Comparison of ENCODE assay signal across 8 cellular contexts in genomic region chr12:124913474-124914391, GRCh38. TPM values are rescaled to one million over a fixed set of nuclear protein-coding genes. Genes with fewer than 3 reads are reported as not detected.
DNase-seq lines count a peak whose midpoint lies in the region; ATAC-seq and TF ChIP-seq lines count a peak whose summit lies in the region.

No MANE protein-coding gene starts in this region.

- H3K4me1 ChIP-seq in endocrine pancreas (ENCODE audit: control insufficient read depth, insufficient read depth, low read length) = peaks cover 16% of the 10 kb centered on the region
- peaks cover 47% of the 10 kb centered on the region for H3K4me1 ChIP-seq in mucosa of stomach (ENCODE audit: control insufficient read depth, insufficient read depth, low read length)

- H3K27me3 ChIP-seq in endocrine pancreas (ENCODE audit: control insufficient read depth, insufficient read depth, low read length) = no peaks in the 10 kb centered on the region
- no peaks in the 10 kb centered on the region for H3K27me3 ChIP-seq in mucosa of stomach (ENCODE audit: control insufficient read depth, insufficient read depth, low read length)

- H3K9me3 ChIP-seq in endocrine pancreas (ENCODE audit: control insufficient read depth, low read length) (no peaks in the 10 kb centered on the region), mucosa of stomach (ENCODE audit: control insufficient read depth, low read length) (no peaks in the 10 kb centered on the region)

- H3K27ac Mint-ChIP-seq in activated CD4-positive, alpha-beta memory T cell treated with anti-CD3 and anti-CD28 coated beads, Interleukin-2, amount 10 ng/mL, durations not matched to agents 7 days and 5 days = peak overlapping the region; percentile 99

- in situ Hi-C loops in GM13977 (cut with MboI; ENCODE audit: low pct_unique_long_range_greater_than_20kb, low sequenced_read_pairs, unreplicated experiment) = no loop called here

- POLR2A ChIA-PET in activated CD4-positive, alpha-beta memory T cell treated with anti-CD3 and anti-CD28 coated beads, Interleukin-2, amount 10 ng/mL, durations not matched to agents 7 days and 5 days (lab: Charles Lee) = interaction anchor here (0.8 to 11.2 kb wide), 10 partner anchors 8 to 139 kb away, joined by 3 to 462 read pairs (median 10); partner anchors contain the start of genes BRI3BP and DHX37

- CTCF ChIA-PET in activated CD4-positive, alpha-beta memory T cell treated with anti-CD3 and anti-CD28 coated beads, Interleukin-2, amount 10 ng/mL, durations not matched to agents 7 days and 5 days (lab: Charles Lee) = interaction anchor here (0.6 to 12.2 kb wide), 5 partner anchors 8 to 24 kb away, joined by 3 to 286 read pairs (median 10); no protein-coding TSS in a partner anchor

- peak; percentile 11 for ATAC-seq in HG03520 (IDR thresholded peaks at IDR 0.05; ENCODE audit: unreplicated experiment)
- no peak for ATAC-seq in GM21526 (IDR thresholded peaks at IDR 0.05; ENCODE audit: low FRiP score, unreplicated experiment)

- H3K36me3 Mint-ChIP-seq in activated CD4-positive, alpha-beta memory T cell treated with anti-CD3 and anti-CD28 coated beads, Interleukin-2, amount 10 ng/mL, durations not matched to agents 7 days and 5 days (ENCODE audit: low read depth) = peaks cover 46% of the 10 kb centered on the region

- DNase-seq in GM13977 (ENCODE audit: low spot score) (peak; percentile 66), hepatic stellate cell (ENCODE audit: low spot score) (no peak)
- peak; percentile 93 for DNase-seq in activated CD4-positive, alpha-beta memory T cell treated with anti-CD3 and anti-CD28 coated beads, Interleukin-2, amount 10 ng/mL, durations not matched to agents 7 days and 5 days
- peak; percentile 88 for DNase-seq in stimulated activated CD8-positive, alpha-beta memory T cell treated with anti-CD3 and anti-CD28 coated beads, Interleukin-7, amount 100 ng/mL, for 24 hours (ENCODE audit: low read depth)

- peak overlapping the region; percentile 100 for H3K4me3 Mint-ChIP-seq in activated CD4-positive, alpha-beta memory T cell treated with anti-CD3 and anti-CD28 coated beads, Interleukin-2, amount 10 ng/mL, durations not matched to agents 7 days and 5 days

- peak; percentile 68 for TF ChIP-seq CTCF in GM13977 (IDR thresholded peaks at IDR 0.05; ENCODE audit: extremely low read depth, insufficient read depth, missing control alignments)

- peak overlapping the region; percentile 96 for H3K9ac ChIP-seq in endocrine pancreas (ENCODE audit: control insufficient read depth, insufficient read depth, low read length)
- peak overlapping the region; percentile 100 for H3K9ac ChIP-seq in mucosa of stomach (ENCODE audit: low read length)

- H3K4me3 ChIP-seq in endocrine pancreas (ENCODE audit: control insufficient read depth, insufficient read depth, low read length) = peak overlapping the region; percentile 94
- peak overlapping the region; percentile 91 for H3K4me3 ChIP-seq in mucosa of stomach (ENCODE audit: low read length)

- H3K9me3 Mint-ChIP-seq in activated CD4-positive, alpha-beta memory T cell treated with anti-CD3 and anti-CD28 coated beads, Interleukin-2, amount 10 ng/mL, durations not matched to agents 7 days and 5 days = no peaks in the 10 kb centered on the region

- H3K4me1 Mint-ChIP-seq in activated CD4-positive, alpha-beta memory T cell treated with anti-CD3 and anti-CD28 coated beads, Interleukin-2, amount 10 ng/mL, durations not matched to agents 7 days and 5 days = peaks cover 76% of the 10 kb centered on the region

- no peaks in the 10 kb centered on the region for H3K27me3 Mint-ChIP-seq in activated CD4-positive, alpha-beta memory T cell treated with anti-CD3 and anti-CD28 coated beads, Interleukin-2, amount 10 ng/mL, durations not matched to agents 7 days and 5 days

- peaks cover 28% of the 10 kb centered on the region for H3K36me3 ChIP-seq in endocrine pancreas (ENCODE audit: control insufficient read depth, insufficient read depth, low read length)
- H3K36me3 ChIP-seq in mucosa of stomach (ENCODE audit: control insufficient read depth, insufficient read depth, low read length) = peaks cover 11% of the 10 kb centered on the region

RNA-seq across cellular contexts. Expression of gene UBC, which starts 0.7 kb away (rescaled TPM):
- total RNA-seq in activated CD4-positive, alpha-beta memory T cell treated with anti-CD3 and anti-CD28 coated beads, Interleukin-2, amount 10 ng/mL, durations not matched to agents 7 days and 5 days = 1,000 to 10,000 TPM; 1,545 to 1,580 TPM

RNA-seq across cellular contexts. Expression of gene SCARB1, which starts 50.1 kb away (rescaled TPM):
- total RNA-seq in activated CD4-positive, alpha-beta memory T cell treated with anti-CD3 and anti-CD28 coated beads, Interleukin-2, amount 10 ng/mL, durations not matched to agents 7 days and 5 days = 1 to 10 TPM; 4.3 to 5.8 TPM
